ENCODE assay signal across 8 cellular contexts in genomic region chrX:106874075-106874474, GRCh38.
DNase-seq lines count a peak whose midpoint lies in the region; ATAC-seq and TF ChIP-seq lines count a peak whose summit lies in the region.

No MANE protein-coding gene starts in this region.

- ATAC-seq in GM18867 (IDR thresholded peaks at IDR 0.05; ENCODE audit: unreplicated experiment) (peak; percentile 58), SK-N-SH treated with all-trans-retinoic acid at 6 μM for 48 hours (peak; percentile 63; the same call in 2 of the 3 replicates), HG02610 (IDR thresholded peaks at IDR 0.05; ENCODE audit: unreplicated experiment) (no peak), HG03378 (IDR thresholded peaks at IDR 0.05; ENCODE audit: unreplicated experiment) (no peak)

- DNase-seq in AG20443 (ENCODE audit: low spot score) (peak; percentile 8), iPS-NIHi11 (ENCODE audit: low spot score) (peak; percentile 7), amygdala (lab: John Stamatoyannopoulos, UW) (no peak)
- DNase-seq in activated T-cell treated with anti-CD3 and anti-CD28 coated beads, Interleukin-2, amount 50 U/mL, for 48 hours: no peak

TF ChIP-seq in SK-N-SH treated with all-trans-retinoic acid at 6 μM for 48 hours, 23 proteins besides CTCF, POLR2A, EP300 and RAD21:
- TF ChIP-seq ISL1 (CRISPR knock-in tag; IDR thresholded peaks at IDR 0.05) (no peak), ZC3H10 (CRISPR knock-in tag; IDR thresholded peaks at IDR 0.05) (no peak), PPARA (CRISPR knock-in tag; IDR thresholded peaks at IDR 0.05; ENCODE audit: borderline replicate concordance) (no peak), ARNTL (CRISPR knock-in tag; IDR thresholded peaks at IDR 0.05; ENCODE audit: borderline replicate concordance, low read depth) (no peak), BACH2 (CRISPR knock-in tag; IDR thresholded peaks at IDR 0.05; ENCODE audit: borderline replicate concordance) (no peak), PATZ1 (CRISPR knock-in tag; IDR thresholded peaks at IDR 0.05; ENCODE audit: borderline replicate concordance) (no peak), OSR1 (CRISPR knock-in tag; IDR thresholded peaks at IDR 0.05) (no peak), ZNF565 (CRISPR knock-in tag; conservative IDR thresholded peaks at IDR 0.05; ENCODE audit: low read depth) (no peak), CSRNP3 (CRISPR knock-in tag; IDR thresholded peaks at IDR 0.05) (no peak), TOX (CRISPR knock-in tag; IDR thresholded peaks at IDR 0.05; ENCODE audit: borderline replicate concordance) (no peak), CREB5 (CRISPR knock-in tag; IDR thresholded peaks at IDR 0.05; ENCODE audit: low read depth) (no peak), ZFP3 (CRISPR knock-in tag; IDR thresholded peaks at IDR 0.05) (no peak), ZNF8 (CRISPR knock-in tag; IDR thresholded peaks at IDR 0.05) (no peak), ZFP30 (CRISPR knock-in tag; IDR thresholded peaks at IDR 0.05) (no peak), TCF4 (CRISPR knock-in tag; IDR thresholded peaks at IDR 0.05; ENCODE audit: borderline replicate concordance) (no peak)

Comparison
In these comparisons a context has a peak if more than half of its experiments do, and no peak if none do; other contexts are left out.
1. DNase-seq: peak in AG20443 (single experiment) and iPS-NIHi11 (single experiment); none in activated T-cell treated with anti-CD3 and anti-CD28 coated beads, Interleukin-2, amount 50 U/mL, for 48 hours (0 of 2) and amygdala (0 of 56).
2. ATAC-seq: peak in GM18867 (single experiment) and SK-N-SH treated with all-trans-retinoic acid at 6 μM for 48 hours (single experiment); none in HG02610 (single experiment) and HG03378 (single experiment).